28 cellular contexts compared by ENCODE assay signal in genomic region chr14:105837349-105838063, GRCh38.
"Had no signal": no experiment of that assay in that cellular context is flagged by ENCODE, and none has a peak within 500 bp of the region (broad histone marks: within the 10 kb centered on the region; RNA-seq: fewer than 3 reads in every experiment).

No MANE protein-coding gene starts in this region.

- H3K36me3 ChIP-seq: brain microvascular endothelial cell, gastrocnemius medialis, transverse colon had no signal

- H3K9me3 Mint-ChIP-seq: activated naive CD4-positive, alpha-beta T cell treated with anti-CD3 and anti-CD28 coated beads for 36 hours; activated naive CD8-positive, alpha-beta T cell treated with anti-CD3 and anti-CD28 coated beads for 36 hours; effector memory CD8-positive, alpha-beta T cell; naive thymus-derived CD8-positive, alpha-beta T cell had no signal

- ATAC-seq: effector memory CD8-positive, alpha-beta T cell; gastrocnemius medialis; left colon; naive thymus-derived CD8-positive, alpha-beta T cell; psoas muscle had no signal

- DNase-seq: activated CD4-positive, alpha-beta T cell treated with anti-CD3 and anti-CD28 coated beads for 4 hours; activated CD4-positive, alpha-beta T cell treated with anti-CD3 and anti-CD28 coated beads, Interleukin-2, amount 50 U/mL, for 4 hours; activated effector memory CD4-positive, alpha-beta T cell treated with anti-CD3 and anti-CD28 coated beads, Interleukin-2, amount 50 U/mL, for 16 hours; activated naive CD4-positive, alpha-beta T cell treated with anti-CD3 and anti-CD28 coated beads for 36 hours; activated naive CD8-positive, alpha-beta T cell treated with anti-CD3 and anti-CD28 coated beads for 36 hours; activated T-cell treated with anti-CD3 and anti-CD28 coated beads for 4 hours; amniotic stem cell; brain microvascular endothelial cell; caudate nucleus; cortex of kidney; effector memory CD8-positive, alpha-beta T cell; erythroblast; gastrocnemius medialis; left colon; naive thymus-derived CD8-positive, alpha-beta T cell; occipital lobe; psoas muscle; stimulated activated CD4-positive, alpha-beta T cell treated with anti-CD3 and anti-CD28 coated beads, Interleukin-2, amount 100 ng/mL, for 24 hours; stimulated activated naive CD4-positive, alpha-beta T cell treated with Interleukin-2 at 50 U/mL for 16 hours; transverse colon had no signal

- H3K27ac ChIP-seq: brain microvascular endothelial cell, gastrocnemius medialis, hepatocyte, parathyroid adenoma, psoas muscle, transverse colon had no signal

- H3K4me3 ChIP-seq: gastrocnemius medialis, hepatocyte, psoas muscle, smooth muscle cell, transverse colon had no signal

- H3K27me3 Mint-ChIP-seq: activated naive CD8-positive, alpha-beta T cell treated with anti-CD3 and anti-CD28 coated beads for 36 hours; naive thymus-derived CD8-positive, alpha-beta T cell had no signal

- H3K36me3 Mint-ChIP-seq: activated naive CD8-positive, alpha-beta T cell treated with anti-CD3 and anti-CD28 coated beads for 36 hours; naive thymus-derived CD8-positive, alpha-beta T cell had no signal

- H3K4me1 Mint-ChIP-seq: activated naive CD8-positive, alpha-beta T cell treated with anti-CD3 and anti-CD28 coated beads for 36 hours; mesothelial cell of epicardium; neural crest cell had no signal

- H3K4me1 ChIP-seq: gastrocnemius medialis, parathyroid adenoma, psoas muscle, transverse colon had no signal

- H3K27me3 ChIP-seq: brain microvascular endothelial cell, gastrocnemius medialis, hepatocyte, transverse colon had no signal

- H3K9me3 ChIP-seq: gastrocnemius medialis, psoas muscle, transverse colon had no signal

- H3K27ac Mint-ChIP-seq: activated naive CD4-positive, alpha-beta T cell treated with anti-CD3 and anti-CD28 coated beads for 36 hours; activated naive CD8-positive, alpha-beta T cell treated with anti-CD3 and anti-CD28 coated beads for 36 hours; effector memory CD8-positive, alpha-beta T cell; mesothelial cell of epicardium had no signal

- H3K9ac ChIP-seq: parathyroid adenoma had no signal

- H3K4me3 Mint-ChIP-seq: activated naive CD4-positive, alpha-beta T cell treated with anti-CD3 and anti-CD28 coated beads for 36 hours; activated naive CD8-positive, alpha-beta T cell treated with anti-CD3 and anti-CD28 coated beads for 36 hours; effector memory CD8-positive, alpha-beta T cell; mesothelial cell of epicardium; naive thymus-derived CD8-positive, alpha-beta T cell; neural crest cell had no signal

- FAIRE-seq: astrocyte, keratinocyte, urothelium cell line had no signal
